ENCODE assay signal across 1 cellular context in the genomic region with DNA sequence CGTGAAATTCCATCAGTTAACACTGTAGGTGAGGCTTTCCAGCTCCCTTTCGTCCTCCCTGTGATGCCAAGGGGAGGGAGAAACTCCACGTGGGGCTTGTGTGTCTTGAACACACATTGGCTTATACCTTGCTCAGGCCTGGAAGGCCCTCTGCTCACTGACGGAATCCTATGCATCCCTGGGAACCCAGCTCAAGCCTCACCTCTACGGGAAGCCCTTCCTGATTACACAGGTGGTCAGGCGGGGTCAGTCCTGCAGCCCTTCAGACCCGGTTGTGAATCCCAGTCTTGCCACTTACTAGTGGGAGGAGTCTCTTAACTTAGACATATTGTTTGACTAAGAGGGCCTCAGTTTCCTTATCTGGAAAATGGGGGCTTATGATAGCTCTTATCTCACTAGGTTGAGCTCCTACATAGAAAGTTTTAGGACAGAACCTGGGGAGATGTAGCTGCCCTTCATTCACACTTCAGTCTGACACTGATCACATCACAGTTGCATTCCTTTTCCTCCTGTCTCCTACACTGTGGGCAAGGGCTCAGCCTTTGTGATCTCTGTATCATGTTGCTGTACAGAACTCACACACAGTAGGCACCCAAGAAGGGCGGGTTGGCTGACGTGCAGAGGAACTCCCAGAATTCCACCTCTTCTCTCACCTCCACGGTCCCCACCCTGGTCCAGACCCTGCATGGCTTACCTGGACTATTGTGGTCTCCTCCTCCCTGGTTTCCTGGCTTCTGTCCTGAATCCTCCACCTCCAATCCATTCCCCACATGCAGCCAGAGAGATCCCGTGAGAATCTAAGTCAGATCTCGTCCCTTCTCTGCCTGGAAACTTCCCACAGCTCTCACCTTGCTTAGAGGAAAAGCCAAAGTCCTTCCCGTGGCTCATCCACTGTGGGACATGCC.
TF ChIP-seq lines count a peak whose summit lies in the region.

No MANE protein-coding gene starts in this region.

TF ChIP-seq in HepG2, 621 proteins besides CTCF, POLR2A, EP300 and RAD21 (continued from another document and continues in another):
- TF ChIP-seq TFDP1 (CRISPR knock-in tag; IDR thresholded peaks at IDR 0.05; ENCODE audit: borderline replicate concordance) = 0 out of 2 replicates have a peak, but pooled peaks have one; percentile 35
- TF ChIP-seq, protein P1, sequence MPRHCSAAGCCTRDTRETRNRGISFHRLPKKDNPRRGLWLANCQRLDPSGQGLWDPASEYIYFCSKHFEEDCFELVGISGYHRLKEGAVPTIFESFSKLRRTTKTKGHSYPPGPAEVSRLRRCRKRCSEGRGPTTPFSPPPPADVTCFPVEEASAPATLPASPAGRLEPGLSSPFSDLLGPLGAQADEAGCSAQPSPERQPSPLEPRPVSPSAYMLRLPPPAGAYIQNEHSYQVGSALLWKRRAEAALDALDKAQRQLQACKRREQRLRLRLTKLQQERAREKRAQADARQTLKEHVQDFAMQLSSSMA (CRISPR knock-in tag; IDR thresholded peaks at IDR 0.05) = 0 out of 2 replicates have a peak, but pooled peaks have one; percentile 31
- no peak for TF ChIP-seq RERE (CRISPR knock-in tag; IDR thresholded peaks at IDR 0.05; ENCODE audit: low read depth)
- TF ChIP-seq, protein P2, sequence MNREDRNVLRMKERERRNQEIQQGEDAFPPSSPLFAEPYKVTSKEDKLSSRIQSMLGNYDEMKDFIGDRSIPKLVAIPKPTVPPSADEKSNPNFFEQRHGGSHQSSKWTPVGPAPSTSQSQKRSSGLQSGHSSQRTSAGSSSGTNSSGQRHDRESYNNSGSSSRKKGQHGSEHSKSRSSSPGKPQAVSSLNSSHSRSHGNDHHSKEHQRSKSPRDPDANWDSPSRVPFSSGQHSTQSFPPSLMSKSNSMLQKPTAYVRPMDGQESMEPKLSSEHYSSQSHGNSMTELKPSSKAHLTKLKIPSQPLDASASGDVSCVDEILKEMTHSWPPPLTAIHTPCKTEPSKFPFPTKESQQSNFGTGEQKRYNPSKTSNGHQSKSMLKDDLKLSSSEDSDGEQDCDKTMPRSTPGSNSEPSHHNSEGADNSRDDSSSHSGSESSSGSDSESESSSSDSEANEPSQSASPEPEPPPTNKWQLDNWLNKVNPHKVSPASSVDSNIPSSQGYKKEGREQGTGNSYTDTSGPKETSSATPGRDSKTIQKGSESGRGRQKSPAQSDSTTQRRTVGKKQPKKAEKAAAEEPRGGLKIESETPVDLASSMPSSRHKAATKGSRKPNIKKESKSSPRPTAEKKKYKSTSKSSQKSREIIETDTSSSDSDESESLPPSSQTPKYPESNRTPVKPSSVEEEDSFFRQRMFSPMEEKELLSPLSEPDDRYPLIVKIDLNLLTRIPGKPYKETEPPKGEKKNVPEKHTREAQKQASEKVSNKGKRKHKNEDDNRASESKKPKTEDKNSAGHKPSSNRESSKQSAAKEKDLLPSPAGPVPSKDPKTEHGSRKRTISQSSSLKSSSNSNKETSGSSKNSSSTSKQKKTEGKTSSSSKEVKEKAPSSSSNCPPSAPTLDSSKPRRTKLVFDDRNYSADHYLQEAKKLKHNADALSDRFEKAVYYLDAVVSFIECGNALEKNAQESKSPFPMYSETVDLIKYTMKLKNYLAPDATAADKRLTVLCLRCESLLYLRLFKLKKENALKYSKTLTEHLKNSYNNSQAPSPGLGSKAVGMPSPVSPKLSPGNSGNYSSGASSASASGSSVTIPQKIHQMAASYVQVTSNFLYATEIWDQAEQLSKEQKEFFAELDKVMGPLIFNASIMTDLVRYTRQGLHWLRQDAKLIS (CRISPR knock-in tag; IDR thresholded peaks at IDR 0.05) = 0 out of 2 replicates have a peak, but pooled peaks have one; percentile 31
- TF ChIP-seq ZNF256 (CRISPR knock-in tag; conservative IDR thresholded peaks at IDR 0.05) = 0 out of 2 replicates have a peak, but pooled peaks have one; percentile 14
- no peak for TF ChIP-seq ZNF678 (CRISPR knock-in tag; IDR thresholded peaks at IDR 0.05)
- peak; percentile 48 for TF ChIP-seq ZSCAN21 (CRISPR knock-in tag; IDR thresholded peaks at IDR 0.05; ENCODE audit: borderline replicate concordance)
- 0 out of 2 replicates have a peak, but pooled peaks have one; percentile 1 for TF ChIP-seq ZNF776 (CRISPR knock-in tag; IDR thresholded peaks at IDR 0.05)
- 0 out of 2 replicates have a peak, but pooled peaks have one; percentile 1 for TF ChIP-seq ZNF264 (CRISPR knock-in tag; IDR thresholded peaks at IDR 0.05)
- peak; percentile 6; the same call in 1 of the 2 replicates for TF ChIP-seq SP2 (CRISPR knock-in tag; IDR thresholded peaks at IDR 0.05)
- TF ChIP-seq KAT2B (IDR thresholded peaks at IDR 0.05; ENCODE audit: borderline replicate concordance, low read depth, low read length) = no peak
- TF ChIP-seq ZNF275 (CRISPR knock-in tag; IDR thresholded peaks at IDR 0.05; ENCODE audit: borderline replicate concordance) = 0 out of 2 replicates have a peak, but pooled peaks have one; percentile 4
- TF ChIP-seq KDM4B (CRISPR knock-in tag; IDR thresholded peaks at IDR 0.05) = no peak
- peak; percentile 36; the same call in 1 of the 2 replicates for TF ChIP-seq ZNF772 (CRISPR knock-in tag; IDR thresholded peaks at IDR 0.05)
- TF ChIP-seq ZBED4 (CRISPR knock-in tag; IDR thresholded peaks at IDR 0.05; ENCODE audit: borderline replicate concordance) = 0 out of 2 replicates have a peak, but pooled peaks have one; percentile 24
- TF ChIP-seq ARID5B (CRISPR knock-in tag; IDR thresholded peaks at IDR 0.05) = peak; percentile 20; the same call in 1 of the 2 replicates
- TF ChIP-seq SMAD9 (CRISPR knock-in tag; IDR thresholded peaks at IDR 0.05) = peak; percentile 83
- no peak for TF ChIP-seq PPARG (CRISPR knock-in tag; conservative IDR thresholded peaks at IDR 0.05)
- TF ChIP-seq HNF4A (CRISPR knock-in tag; IDR thresholded peaks at IDR 0.05) = no peak
- no peak for TF ChIP-seq ZNF224 (CRISPR knock-in tag; IDR thresholded peaks at IDR 0.05)
- TF ChIP-seq ZMYM2 (CRISPR knock-in tag; IDR thresholded peaks at IDR 0.05) = no peak
- 0 out of 2 replicates have a peak, but pooled peaks have one; percentile 28 for TF ChIP-seq WIZ (CRISPR knock-in tag; IDR thresholded peaks at IDR 0.05)
- TF ChIP-seq ZMYM3 (CRISPR knock-in tag; IDR thresholded peaks at IDR 0.05) = peak; percentile 34; the same call in 1 of the 2 replicates
- TF ChIP-seq ZNF816 (CRISPR knock-in tag; IDR thresholded peaks at IDR 0.05; ENCODE audit: borderline replicate concordance) = 0 out of 2 replicates have a peak, but pooled peaks have one; percentile 16
